Comparison of ENCODE assay signal across 2 cellular contexts in the genomic region with DNA sequence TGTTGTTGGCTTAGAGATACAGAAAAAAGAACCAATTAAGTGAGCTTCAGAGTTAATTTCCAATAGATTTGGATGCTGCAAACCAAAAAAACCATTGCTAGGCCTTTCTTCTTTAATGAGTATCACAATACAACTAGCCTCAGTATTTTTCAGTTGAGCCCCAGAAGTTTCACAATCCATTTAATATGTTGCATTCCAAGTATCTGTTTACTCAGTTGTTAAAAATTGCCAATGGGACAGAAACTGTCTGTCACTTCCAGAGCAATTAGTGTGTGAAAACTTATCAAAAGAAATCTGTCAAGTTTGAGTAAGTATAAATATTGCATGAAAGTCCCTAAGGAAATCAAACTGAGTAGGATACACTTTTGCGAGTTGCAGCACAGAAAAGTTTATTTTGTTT.
TF ChIP-seq lines count a peak whose summit lies in the region.

No MANE protein-coding gene starts in this region.

TF ChIP-seq in liver, 16 proteins besides CTCF, POLR2A, EP300 and RAD21 (continued from another document):
- TF ChIP-seq GABPA (IDR thresholded peaks at IDR 0.05 in 1 of 2, conservative IDR thresholded peaks at IDR 0.05 in 1 of 2) (no peak), EGR1 (IDR thresholded peaks at IDR 0.05; ENCODE audit: low read depth in 2 of 2) (no peak), RXRA (IDR thresholded peaks at IDR 0.05) (peak in 1 of 2 donors; percentile 63), HNF4A (conservative IDR thresholded peaks at IDR 0.05) (peak; percentile 37 to 50), SP1 (IDR thresholded peaks at IDR 0.05) (peak; percentile 42), NR2F2 (IDR thresholded peaks at IDR 0.05) (no peak), JUND (IDR thresholded peaks at IDR 0.05) (peak in 1 of 2 donors; percentile 52), TAF1 (conservative IDR thresholded peaks at IDR 0.05) (no peak)
- TF ChIP-seq, protein P1, sequence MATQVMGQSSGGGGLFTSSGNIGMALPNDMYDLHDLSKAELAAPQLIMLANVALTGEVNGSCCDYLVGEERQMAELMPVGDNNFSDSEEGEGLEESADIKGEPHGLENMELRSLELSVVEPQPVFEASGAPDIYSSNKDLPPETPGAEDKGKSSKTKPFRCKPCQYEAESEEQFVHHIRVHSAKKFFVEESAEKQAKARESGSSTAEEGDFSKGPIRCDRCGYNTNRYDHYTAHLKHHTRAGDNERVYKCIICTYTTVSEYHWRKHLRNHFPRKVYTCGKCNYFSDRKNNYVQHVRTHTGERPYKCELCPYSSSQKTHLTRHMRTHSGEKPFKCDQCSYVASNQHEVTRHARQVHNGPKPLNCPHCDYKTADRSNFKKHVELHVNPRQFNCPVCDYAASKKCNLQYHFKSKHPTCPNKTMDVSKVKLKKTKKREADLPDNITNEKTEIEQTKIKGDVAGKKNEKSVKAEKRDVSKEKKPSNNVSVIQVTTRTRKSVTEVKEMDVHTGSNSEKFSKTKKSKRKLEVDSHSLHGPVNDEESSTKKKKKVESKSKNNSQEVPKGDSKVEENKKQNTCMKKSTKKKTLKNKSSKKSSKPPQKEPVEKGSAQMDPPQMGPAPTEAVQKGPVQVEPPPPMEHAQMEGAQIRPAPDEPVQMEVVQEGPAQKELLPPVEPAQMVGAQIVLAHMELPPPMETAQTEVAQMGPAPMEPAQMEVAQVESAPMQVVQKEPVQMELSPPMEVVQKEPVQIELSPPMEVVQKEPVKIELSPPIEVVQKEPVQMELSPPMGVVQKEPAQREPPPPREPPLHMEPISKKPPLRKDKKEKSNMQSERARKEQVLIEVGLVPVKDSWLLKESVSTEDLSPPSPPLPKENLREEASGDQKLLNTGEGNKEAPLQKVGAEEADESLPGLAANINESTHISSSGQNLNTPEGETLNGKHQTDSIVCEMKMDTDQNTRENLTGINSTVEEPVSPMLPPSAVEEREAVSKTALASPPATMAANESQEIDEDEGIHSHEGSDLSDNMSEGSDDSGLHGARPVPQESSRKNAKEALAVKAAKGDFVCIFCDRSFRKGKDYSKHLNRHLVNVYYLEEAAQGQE (IDR thresholded peaks at IDR 0.05) = no peak

TF ChIP-seq in HepG2, 621 proteins besides CTCF, POLR2A, EP300 and RAD21 (continued from another document):
- TF ChIP-seq ZNF713 (CRISPR knock-in tag; IDR thresholded peaks at IDR 0.05) (no peak), ZNF772 (CRISPR knock-in tag; IDR thresholded peaks at IDR 0.05) (no peak), YY1 (IDR thresholded peaks at IDR 0.05; ENCODE audit: insufficient read depth, insufficient replicate concordance, low read depth, low read length) (no peak)
